8 cellular contexts compared by ENCODE assay signal in genomic region chr14:24310666-24311604, GRCh38. TPM values are rescaled to one million over a fixed set of nuclear protein-coding genes. Genes with fewer than 3 reads are reported as not detected.
DNase-seq lines count a peak whose midpoint lies in the region; ATAC-seq, FAIRE-seq and TF ChIP-seq lines count a peak whose summit lies in the region.

Gene LTB4R, plus strand, starts transcription at chr14:24311502. Its CDS starts 4,150 bp downstream, at chr14:24315652.

- no peak within 1 kb of the TSS for H3K9ac ChIP-seq in parathyroid adenoma

- H3K9me3 ChIP-seq in parathyroid adenoma (ENCODE audit: control insufficient read depth, low read length): no peaks in the 10 kb centered on the region

- H3K27ac ChIP-seq in parathyroid adenoma: peak within 1 kb of the TSS; percentile 68

- TF ChIP-seq POLR2A in GM12891 (IDR thresholded peaks at IDR 0.05; ENCODE audit: low read depth, low read length): 0 out of 2 replicates have a peak, but pooled peaks have one; percentile 9
- no peak for TF ChIP-seq POLR2A in H54 (IDR thresholded peaks at IDR 0.05; ENCODE audit: low read depth, low read length)

- H3K4me3 ChIP-seq in foreskin fibroblast (ENCODE audit: low read depth in 1 of 2, low read length in 2 of 2) (peak within 1 kb of the TSS; percentile 19 to 39), parathyroid adenoma (ENCODE audit: low read depth, low read length) (peak within 1 kb of the TSS; percentile 33)

- H3K4me1 ChIP-seq in parathyroid adenoma: peaks cover 7% of the 10 kb centered on the region

- H3K4me2 ChIP-seq in parathyroid adenoma (ENCODE audit: low read length): peak within 1 kb of the TSS; percentile 69

- TF ChIP-seq CTCF in foreskin fibroblast (IDR thresholded peaks at IDR 0.05; ENCODE audit: low read depth, low read length): peak; percentile 16
- peak; percentile 53 for TF ChIP-seq CTCF in parathyroid adenoma (IDR thresholded peaks at IDR 0.05)

- H3K79me2 ChIP-seq in parathyroid adenoma: no peaks in the 10 kb centered on the region

- DNase-seq in GM12891 (ENCODE audit: insufficient read length, low spot score) (peak; percentile 74), NCI-H460 (ENCODE audit: extremely low read depth, low read depth) (no peak), foreskin fibroblast (peak; percentile 75 to 90), H54 (ENCODE audit: insufficient read length, low spot score) (no peak), HuH-7 (ENCODE audit: low spot score) (no peak)
- peak; percentile 51 for DNase-seq in activated T-helper 9 cell treated with anti-CD3 and anti-CD28 coated beads, Interleukin-2, amount 50 U/mL, for 16 hours (ENCODE audit: low read depth)

- no peaks in the 10 kb centered on the region for H3K36me3 ChIP-seq in parathyroid adenoma (ENCODE audit: control insufficient read depth, insufficient read depth, low read length)

- peak; percentile 73 for ATAC-seq in HG02642 (IDR thresholded peaks at IDR 0.05; ENCODE audit: poor library complexity, unreplicated experiment)

- FAIRE-seq in GM12891 (lab: Jason Lieb, UNC) (peak; percentile 92), H54 (lab: Jason Lieb, UNC) (no peak)

- H3K27me3 ChIP-seq in parathyroid adenoma (ENCODE audit: control insufficient read depth, insufficient read depth, low read length): no peaks in the 10 kb centered on the region

- peak within 1 kb of the TSS; percentile 90 for H2AFZ ChIP-seq in parathyroid adenoma

TF ChIP-seq in GM12891, 5 proteins besides CTCF, POLR2A, EP300 and RAD21:
- TF ChIP-seq PAX5 (IDR thresholded peaks at IDR 0.05; ENCODE audit: insufficient read depth, low read length, severe bottlenecking) (peak; percentile 6), TAF1 (IDR thresholded peaks at IDR 0.05; ENCODE audit: low read depth, low read length) (0 out of 2 replicates have a peak, but pooled peaks have one; percentile 17), SPI1 (IDR thresholded peaks at IDR 0.05; ENCODE audit: low read depth, low read length) (no peak), POLR2AphosphoS5 (IDR thresholded peaks at IDR 0.05; ENCODE audit: low read depth, low read length) (peak; percentile 23; the same call in 1 of the 2 replicates), POU2F2 (IDR thresholded peaks at IDR 0.05; ENCODE audit: low read depth, low read length) (no peak)

RNA-seq across cellular contexts. Expression of gene LTB4R, which starts in this region (rescaled TPM):
- polyA plus RNA-seq in GM12891 (2012; ENCODE audit: low read depth, missing spikeins): 5.5 TPM
- 11.1 and 13.4 TPM in 2 replicates for total RNA-seq in NCI-H460 (2014; rRNA removed; shearing (Covaris generic))
- polyA plus RNA-seq in NCI-H460 (2014; cell fraction: nucleus; rRNA removed): 102 and 176 TPM in 2 replicates

Comparison
In these comparisons a context has a peak if more than half of its experiments do, and no peak if none do; other contexts are left out.
1. DNase-seq: peak in GM12891 (single experiment), activated T-helper 9 cell treated with anti-CD3 and anti-CD28 coated beads, Interleukin-2, amount 50 U/mL, for 16 hours (single experiment) and foreskin fibroblast (2 of 2); none in NCI-H460 (single experiment), H54 (single experiment) and HuH-7 (single experiment).